Comparison of ENCODE assay signal across 26 cellular contexts in the genomic region with DNA sequence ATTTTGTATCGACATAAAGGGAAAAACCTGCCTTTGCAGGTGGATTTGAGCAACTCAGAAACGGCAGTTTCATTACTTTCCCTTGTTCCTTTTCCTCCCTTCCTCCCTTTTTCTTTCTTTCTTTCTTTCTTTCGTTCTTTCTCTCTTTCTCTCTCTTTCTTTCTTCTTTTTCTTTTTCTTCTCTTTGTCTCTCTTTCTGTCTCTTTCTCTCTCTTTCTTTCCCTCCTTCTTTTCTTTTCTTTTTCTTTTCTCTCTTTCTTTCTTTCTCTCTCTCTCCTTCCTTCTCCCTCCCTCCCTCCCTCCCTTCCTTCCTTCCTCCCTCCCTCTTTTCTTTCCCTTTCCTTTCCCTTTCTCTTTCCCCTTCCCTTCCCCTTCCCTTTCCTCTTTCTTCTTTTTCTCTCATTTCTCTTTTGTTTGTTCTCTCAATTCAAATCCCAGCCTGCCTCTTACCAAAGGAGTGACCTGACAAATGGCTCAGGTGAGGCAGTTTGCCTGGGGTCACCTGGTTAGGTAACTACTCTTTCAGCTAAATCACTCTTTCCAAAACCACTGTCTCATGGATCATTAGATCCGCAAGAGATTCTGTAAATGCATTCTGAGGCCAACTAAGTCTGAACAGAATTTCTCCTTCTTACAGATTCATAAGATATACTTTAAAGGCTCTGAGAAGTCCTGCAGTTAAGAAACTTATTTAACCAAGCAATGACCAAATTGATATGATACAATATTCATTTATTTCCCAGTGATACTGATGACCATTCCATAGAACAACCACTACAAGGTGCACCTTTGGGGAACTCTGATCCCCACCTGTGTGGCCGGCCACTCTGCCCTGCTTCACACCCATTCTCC.
"Had no signal": no experiment of that assay in that cellular context is flagged by ENCODE, and none has a peak within 500 bp of the region (broad histone marks: within the 10 kb centered on the region; RNA-seq: fewer than 3 reads in every experiment).

No MANE protein-coding gene starts in this region.

- DNase-seq: dermis blood vessel endothelial cell; dorsolateral prefrontal cortex; effector CD4-positive, alpha-beta T cell; effector memory CD4-positive, alpha-beta T cell; foreskin keratinocyte; heart left ventricle; hypothalamus; immature natural killer cell; islet precursor cell; kidney; kidney glomerular epithelial cell; left colon; left ventricle myocardium superior; lower lobe of right lung; mesenchymal stem cell; mucosa of descending colon; naive B cell had no signal

- H3K4me1 Mint-ChIP-seq: immature natural killer cell, mesothelial cell of epicardium, naive B cell had no signal

- ATAC-seq: foreskin keratinocyte, gastroesophageal sphincter, left colon, left lobe of liver, lower lobe of right lung, mucosa of descending colon had no signal

- H3K36me3 ChIP-seq: gastroesophageal sphincter, lower lobe of right lung had no signal

- H2AFZ ChIP-seq: hepatocyte had no signal

- H3K9me3 ChIP-seq: esophagus muscularis mucosa, gastroesophageal sphincter, heart left ventricle, lower lobe of right lung, mucosa of descending colon had no signal

- H3K4me3 Mint-ChIP-seq: immature natural killer cell, mesothelial cell of epicardium, naive B cell had no signal

- H3K4me2 ChIP-seq: hepatocyte had no signal

- H3K4me3 ChIP-seq: coronary artery, dorsolateral prefrontal cortex, esophagus muscularis mucosa, gastroesophageal sphincter, heart left ventricle, hepatocyte, lower lobe of right lung, mucosa of descending colon had no signal

- H3K36me3 Mint-ChIP-seq: mesothelial cell of epicardium had no signal

- H3K27ac Mint-ChIP-seq: immature natural killer cell, mesothelial cell of epicardium, naive B cell had no signal

- H3K4me1 ChIP-seq: esophagus muscularis mucosa, foreskin keratinocyte, gastroesophageal sphincter, heart left ventricle, lower lobe of right lung had no signal

- H3K9me3 Mint-ChIP-seq: immature natural killer cell had no signal

- H3K27me3 ChIP-seq: heart left ventricle had no signal

- H3K27ac ChIP-seq: coronary artery, dorsolateral prefrontal cortex, esophagus muscularis mucosa, foreskin keratinocyte, gastroesophageal sphincter, heart left ventricle, hepatocyte, lower lobe of right lung had no signal

- FAIRE-seq: colon, endothelial cell of umbilical vein, frontal cortex, kidney had no signal

- H3K79me2 ChIP-seq: hepatocyte had no signal
